1 cellular context compared by ENCODE assay signal in genomic region chr2:196926562-196927317, GRCh38.
A peak's percentile ranks its signal among the peaks of the same experiment; 100 is the strongest.
TF ChIP-seq lines count a peak whose summit lies in the region.

TSS of gene PGAP1 (minus strand) at chr2:196926707. CDS start at chr2:196926616, 91 bp downstream.

TF ChIP-seq in HepG2, 621 proteins besides CTCF, POLR2A, EP300 and RAD21 (continued from another document and continues in another):
- TF ChIP-seq ZNF709 (CRISPR knock-in tag; IDR thresholded peaks at IDR 0.05) (peak; percentile 76; the same call in 1 of the 2 replicates), HDAC6 (IDR thresholded peaks at IDR 0.05; ENCODE audit: low read depth, low read length) (no peak), ZNF674 (CRISPR knock-in tag; IDR thresholded peaks at IDR 0.05; ENCODE audit: low read depth) (0 out of 2 replicates have a peak, but pooled peaks have one; percentile 1), ZFP91 (CRISPR knock-in tag; IDR thresholded peaks at IDR 0.05; ENCODE audit: borderline replicate concordance) (peak; percentile 73; the same call in 1 of the 2 replicates), ISL2 (CRISPR knock-in tag; IDR thresholded peaks at IDR 0.05) (peak; percentile 53), HNF1A (IDR thresholded peaks at IDR 0.05; ENCODE audit: low read depth) (no peak), HNF1A (CRISPR knock-in tag; IDR thresholded peaks at IDR 0.05; ENCODE audit: borderline replicate concordance) (peak; percentile 59; the same call in 1 of the 2 replicates), KDM3A (CRISPR knock-in tag; IDR thresholded peaks at IDR 0.05; ENCODE audit: low read depth) (peak; percentile 76; the same call in 1 of the 2 replicates), ZMAT3 (CRISPR knock-in tag; conservative IDR thresholded peaks at IDR 0.05) (peak; percentile 60; the same call in 1 of the 2 replicates), ZNF318 (CRISPR knock-in tag; IDR thresholded peaks at IDR 0.05) (peak; percentile 89), ZNF33B (CRISPR knock-in tag; IDR thresholded peaks at IDR 0.05) (peak; percentile 86), GPBP1L1 (CRISPR knock-in tag; IDR thresholded peaks at IDR 0.05) (no peak), ZNF264 (CRISPR knock-in tag; IDR thresholded peaks at IDR 0.05) (peak; percentile 48), ZNF761 (CRISPR knock-in tag; conservative IDR thresholded peaks at IDR 0.05) (0 out of 2 replicates have a peak, but pooled peaks have one; percentile 18), ZNF547 (CRISPR knock-in tag; IDR thresholded peaks at IDR 0.05) (peak; percentile 69), HNF4G (IDR thresholded peaks at IDR 0.05; ENCODE audit: borderline replicate concordance, low read depth, low read length) (peak; percentile 81), HNF4G (CRISPR knock-in tag; IDR thresholded peaks at IDR 0.05; ENCODE audit: borderline replicate concordance, low read depth) (no peak; the same call in 1 of the 2 replicates), ZBTB7A (CRISPR knock-in tag; IDR thresholded peaks at IDR 0.05) (peak; percentile 72), PITX1 (CRISPR knock-in tag; IDR thresholded peaks at IDR 0.05) (peak; percentile 87; the same call in 1 of the 2 replicates), ZNF281 (CRISPR knock-in tag; IDR thresholded peaks at IDR 0.05; ENCODE audit: borderline replicate concordance) (peak; percentile 93), SP4 (CRISPR knock-in tag; IDR thresholded peaks at IDR 0.05) (peak; percentile 51; the same call in 1 of the 2 replicates), ZGPAT (CRISPR knock-in tag; IDR thresholded peaks at IDR 0.05) (peak; percentile 82), FOXC1 (CRISPR knock-in tag; IDR thresholded peaks at IDR 0.05; ENCODE audit: borderline replicate concordance) (peak; percentile 7; the same call in 1 of the 2 replicates), NCOA5 (CRISPR knock-in tag; IDR thresholded peaks at IDR 0.05) (no peak), E2F2 (CRISPR knock-in tag; IDR thresholded peaks at IDR 0.05; ENCODE audit: borderline replicate concordance) (no peak), NCOR1 (IDR thresholded peaks at IDR 0.05; ENCODE audit: borderline replicate concordance, low read length) (no peak), ZNF234 (CRISPR knock-in tag; conservative IDR thresholded peaks at IDR 0.05) (no peak), THYN1 (CRISPR knock-in tag; IDR thresholded peaks at IDR 0.05; ENCODE audit: borderline replicate concordance, low read depth) (no peak), PPARG (CRISPR knock-in tag; conservative IDR thresholded peaks at IDR 0.05) (no peak), KMT2A (CRISPR knock-in tag; IDR thresholded peaks at IDR 0.05) (no peak), ZNF552 (CRISPR knock-in tag; IDR thresholded peaks at IDR 0.05; ENCODE audit: borderline replicate concordance) (peak; percentile 47; the same call in 1 of the 2 replicates), RELA (CRISPR knock-in tag; IDR thresholded peaks at IDR 0.05) (peak; percentile 25; the same call in 1 of the 2 replicates)
